10 cellular contexts compared by ENCODE assay signal in genomic region chr18:76499596-76500340, GRCh38. TPM values are rescaled to one million over a fixed set of nuclear protein-coding genes. Genes with fewer than 3 reads are reported as not detected.
DNase-seq lines count a peak whose midpoint lies in the region; ATAC-seq and TF ChIP-seq lines count a peak whose summit lies in the region.
"Had no signal": no experiment of that assay in that cellular context is flagged by ENCODE, and none has a peak within 500 bp of the region (broad histone marks: within the 10 kb centered on the region; RNA-seq: fewer than 3 reads in every experiment).

No MANE protein-coding gene starts in this region.

- H3K27ac ChIP-seq in CD4-positive, CD25-positive, alpha-beta regulatory T cell (ENCODE audit: insufficient read depth, low read length, poor library complexity, severe bottlenecking): no peak overlapping the region
- H3K27ac ChIP-seq in WERI-Rb-1 (no peak overlapping the region), Peyer's patch (no peak overlapping the region)

- TF ChIP-seq POLR2A in Peyer's patch (IDR thresholded peaks at IDR 0.05): no peak

- no peak for DNase-seq in CD4-positive, CD25-positive, alpha-beta regulatory T cell
- DNase-seq in OCI-M1 (lab: John Stamatoyannopoulos, UW): peak; percentile 47
- no peak for DNase-seq in WERI-Rb-1
- DNase-seq in SW480 (ENCODE audit: low spot score): no peak
- DNase-seq in Peyer's patch: no peak
- DNase-seq in progenitor cell of endocrine pancreas (ENCODE audit: low spot score, unreplicated experiment): no peak
- DNase-seq: HCEC 1CT, NCI-H774 had no signal

- H3K36me3 ChIP-seq in CD4-positive, CD25-positive, alpha-beta regulatory T cell (ENCODE audit: control insufficient read depth, insufficient read depth, low read length): no peaks in the 10 kb centered on the region
- H3K36me3 ChIP-seq in WERI-Rb-1 (no peaks in the 10 kb centered on the region), Peyer's patch (no peaks in the 10 kb centered on the region)

- H3K4me1 ChIP-seq in CD4-positive, CD25-positive, alpha-beta regulatory T cell (ENCODE audit: control insufficient read depth, insufficient read depth, low read length, poor library complexity, severe bottlenecking): peaks cover 5% of the 10 kb centered on the region
- no peaks in the 10 kb centered on the region for H3K4me1 ChIP-seq in Peyer's patch

- H3K9me3 ChIP-seq in CD4-positive, CD25-positive, alpha-beta regulatory T cell (ENCODE audit: control insufficient read depth in 2 of 2, low read length in 2 of 2): no peaks in the 10 kb centered on the region
- no peaks in the 10 kb centered on the region for H3K9me3 ChIP-seq in WERI-Rb-1 (ENCODE audit: severe bottlenecking)
- H3K9me3 ChIP-seq in Peyer's patch: no peaks in the 10 kb centered on the region

- peaks cover 0 to 12% (median 2%) of the 10 kb centered on the region in 4 donors for H3K4me1 Mint-ChIP-seq in CD4-positive, CD25-positive, alpha-beta regulatory T cell
- peaks cover 19% of the 10 kb centered on the region for H3K4me1 Mint-ChIP-seq in progenitor cell of endocrine pancreas (ENCODE audit: low read depth)

- H3K27ac Mint-ChIP-seq in CD4-positive, CD25-positive, alpha-beta regulatory T cell: no peak overlapping the region
- no peak overlapping the region for H3K27ac Mint-ChIP-seq in progenitor cell of endocrine pancreas

- H3K27me3 ChIP-seq in CD4-positive, CD25-positive, alpha-beta regulatory T cell (ENCODE audit: control insufficient read depth, insufficient read depth, low read length): peaks cover 15% of the 10 kb centered on the region
- H3K27me3 ChIP-seq in WERI-Rb-1 (ENCODE audit: insufficient read depth, low read depth, severe bottlenecking) (no peaks in the 10 kb centered on the region), Peyer's patch (no peaks in the 10 kb centered on the region)

- no peak overlapping the region for H3K4me3 Mint-ChIP-seq in CD4-positive, CD25-positive, alpha-beta regulatory T cell
- H3K4me3 Mint-ChIP-seq in progenitor cell of endocrine pancreas (ENCODE audit: low read depth): no peak overlapping the region

- H3K4me3 ChIP-seq in CD4-positive, CD25-positive, alpha-beta regulatory T cell (ENCODE audit: low read depth, low read length): no peak overlapping the region
- H3K4me3 ChIP-seq in WERI-Rb-1 (ENCODE audit: low read depth, low read length) (no peak overlapping the region), Peyer's patch (no peak overlapping the region)

- peak; percentile 23 to 29 for ATAC-seq in CD4-positive, CD25-positive, alpha-beta regulatory T cell (ENCODE audit: low read depth in 2 of 2)
- ATAC-seq in GM19452 (IDR thresholded peaks at IDR 0.05; ENCODE audit: unreplicated experiment): peak; percentile 92
- ATAC-seq in HG03066 (IDR thresholded peaks at IDR 0.05; ENCODE audit: low read depth, unreplicated experiment): peak; percentile 91

- peaks cover 0 to 2% (median 0%) of the 10 kb centered on the region in 7 donors for H3K9me3 Mint-ChIP-seq in CD4-positive, CD25-positive, alpha-beta regulatory T cell
- H3K9me3 Mint-ChIP-seq in progenitor cell of endocrine pancreas (ENCODE audit: low read depth): no peaks in the 10 kb centered on the region

- H3K27me3 Mint-ChIP-seq in CD4-positive, CD25-positive, alpha-beta regulatory T cell: peaks cover 57% of the 10 kb centered on the region
- H3K27me3 Mint-ChIP-seq in progenitor cell of endocrine pancreas: no peaks in the 10 kb centered on the region

- H3K36me3 Mint-ChIP-seq in CD4-positive, CD25-positive, alpha-beta regulatory T cell: no peaks in the 10 kb centered on the region
- H3K36me3 Mint-ChIP-seq in progenitor cell of endocrine pancreas (ENCODE audit: insufficient read depth): no peaks in the 10 kb centered on the region

- no peak for TF ChIP-seq CTCF in WERI-Rb-1 (IDR thresholded peaks at IDR 0.05; ENCODE audit: low read depth, low read length)
- no peak for TF ChIP-seq CTCF in Peyer's patch (IDR thresholded peaks at IDR 0.05)
- no peak for TF ChIP-seq CTCF in progenitor cell of endocrine pancreas (IDR thresholded peaks at IDR 0.05; ENCODE audit: unreplicated experiment)

RNA-seq across cellular contexts. Expression of gene ZNF516, which starts 4.7 kb away (rescaled TPM):
- 9.9 TPM for total RNA-seq in CD4-positive, CD25-positive, alpha-beta regulatory T cell
- polyA plus RNA-seq in CD4-positive, CD25-positive, alpha-beta regulatory T cell: under 1 TPM in 3 of 4 donors, not detected in 1; 0.26 to 0.74 (median 0.39) TPM
- total RNA-seq in Peyer's patch (10 to 100 TPM; 19.8 to 39.6 (median 25.7) TPM), progenitor cell of endocrine pancreas (106 and 108 TPM in 2 replicates)

Comparison
In these comparisons a context has a peak if more than half of its experiments do, and no peak if none do; other contexts are left out.
1. ATAC-seq: peak in every context shown above with its lines; median percentile 92 in GM19452; 91 in HG03066; 26 in CD4-positive, CD25-positive, alpha-beta regulatory T cell.